ENCODE assay signal across 7 cellular contexts in genomic region chr6:43370003-43370580, GRCh38. TPM values are rescaled to one million over a fixed set of nuclear protein-coding genes. Genes with fewer than 3 reads are reported as not detected.
A peak's percentile ranks its signal among the peaks of the same experiment; 100 is the strongest.
DNase-seq lines count a peak whose midpoint lies in the region; ATAC-seq and TF ChIP-seq lines count a peak whose summit lies in the region.
"Not testable (repeated sequence)": the region's sequence is repeated elsewhere in the genome, so short reads cannot be mapped to it uniquely, and the experiment has no call there.

No MANE protein-coding gene starts in this region.

- H3K27me3 Mint-ChIP-seq in activated T-cell treated with anti-CD3 and anti-CD28 coated beads, Interleukin-2, amount 50 U/mL, for 24 hours, result not testable (repeated sequence)

- H4K20me1 ChIP-seq in Karpas-422 (ENCODE audit: insufficient read depth, low read depth, low read length), result not testable (repeated sequence)

- peak overlapping the region; percentile 95 for H3K9ac ChIP-seq in Karpas-422 (ENCODE audit: low read length)

- H2AFZ ChIP-seq in Karpas-422 (ENCODE audit: low read length), result not testable (repeated sequence)

- WGBS in ectodermal cell, 2 experiments, result 72% methylated on average over 16 of the region's 16 CpGs

- H3K27me3 ChIP-seq in Karpas-422 (ENCODE audit: low read length); ectodermal cell (ENCODE audit: control insufficient read depth, insufficient read depth, low read length, poor library complexity, severe bottlenecking); kidney epithelial cell (ENCODE audit: control insufficient read depth, insufficient read depth, low read length): not testable (repeated sequence)

- H3K9me3 Mint-ChIP-seq in activated T-cell treated with anti-CD3 and anti-CD28 coated beads, Interleukin-2, amount 50 U/mL, for 24 hours, result not testable (repeated sequence)

- H3K36me3 ChIP-seq in Karpas-422 (ENCODE audit: insufficient read depth, low read length); ectodermal cell (ENCODE audit: control insufficient read depth, insufficient read depth, low read length); kidney epithelial cell (ENCODE audit: control insufficient read depth, insufficient read depth, low read length): not testable (repeated sequence)

- not testable (repeated sequence) for H3K9me2 ChIP-seq in Karpas-422 (replicated peaks; ENCODE audit: insufficient read depth, low read length)

- H3K4me3 Mint-ChIP-seq in activated T-cell treated with anti-CD3 and anti-CD28 coated beads, Interleukin-2, amount 50 U/mL, for 24 hours, result peak overlapping the region; percentile 86

- not testable (repeated sequence) for H3K36me3 Mint-ChIP-seq in activated T-cell treated with anti-CD3 and anti-CD28 coated beads, Interleukin-2, amount 50 U/mL, for 24 hours (ENCODE audit: low read depth)

- H3K27ac ChIP-seq in Karpas-422 (ENCODE audit: low read length) (peak overlapping the region; percentile 76), ectodermal cell (ENCODE audit: insufficient read depth, low read depth, low read length, poor library complexity, severe bottlenecking) (peak overlapping the region; percentile 44)

- ATAC-seq in GM18511 (IDR thresholded peaks at IDR 0.05; ENCODE audit: unreplicated experiment) (peak; percentile 8), HG02588 (IDR thresholded peaks at IDR 0.05; ENCODE audit: unreplicated experiment) (peak; percentile 4)

- H3K27ac Mint-ChIP-seq in activated T-cell treated with anti-CD3 and anti-CD28 coated beads, Interleukin-2, amount 50 U/mL, for 24 hours, result peak overlapping the region; percentile 96

- H3K9me3 ChIP-seq in Karpas-422 (ENCODE audit: low read length); ectodermal cell (ENCODE audit: control insufficient read depth, low read length): not testable (repeated sequence)

- peaks cover 36% of the 10 kb centered on the region for H3K4me1 Mint-ChIP-seq in activated T-cell treated with anti-CD3 and anti-CD28 coated beads, Interleukin-2, amount 50 U/mL, for 24 hours (ENCODE audit: low read depth)

- H3K4me3 ChIP-seq in Karpas-422 (ENCODE audit: low read length), result peak overlapping the region; percentile 70
- peak overlapping the region; percentile 79 for H3K4me3 ChIP-seq in ectodermal cell (ENCODE audit: insufficient read depth, low read depth, low read length)
- H3K4me3 ChIP-seq in kidney epithelial cell (ENCODE audit: low read depth, low read length), result peak overlapping the region; percentile 42

- DNase-seq in Karpas-422, result peak; percentile 46
- DNase-seq in activated T-cell treated with anti-CD3 and anti-CD28 coated beads, Interleukin-2, amount 50 U/mL, for 24 hours; kidney epithelial cell (ENCODE audit: low read depth): not testable (repeated sequence)
- DNase-seq in pons (ENCODE audit: low spot score), result peak; percentile 24

- peaks cover 38% of the 10 kb centered on the region for H3K79me2 ChIP-seq in Karpas-422 (ENCODE audit: low read length)

- peak overlapping the region; percentile 82 for H3K4me2 ChIP-seq in Karpas-422 (ENCODE audit: low read depth, low read length, poor library complexity, severe bottlenecking)

- not testable (repeated sequence) for TF ChIP-seq CTCF in kidney epithelial cell (IDR thresholded peaks at IDR 0.05; ENCODE audit: insufficient read depth, low read length, poor library complexity, severe bottlenecking)

- peaks cover 69% of the 10 kb centered on the region for H3K4me1 ChIP-seq in Karpas-422 (ENCODE audit: low read length)
- not testable (repeated sequence) for H3K4me1 ChIP-seq in ectodermal cell (ENCODE audit: control insufficient read depth, insufficient read depth, low read length)

RNA-seq across cellular contexts. Expression of gene ZNF318, which starts 0.6 kb away (rescaled TPM):
- 54.5 and 61.8 TPM in 2 replicates for total RNA-seq in Karpas-422 (2014; rRNA removed; shearing (Covaris generic); ENCODE audit: low replicate concordance)
- 22.9 TPM for polyA plus RNA-seq in ectodermal cell (2013, experiment 1 of 4)
- 21.5 TPM for polyA plus RNA-seq in ectodermal cell (2013, experiment 2 of 4)
- 18.8 TPM for polyA plus RNA-seq in ectodermal cell (2013, experiment 3 of 4)
- 18.8 TPM for polyA plus RNA-seq in ectodermal cell (2013, experiment 4 of 4)
- total RNA-seq in kidney epithelial cell, result 11.2 and 12.3 TPM in 2 replicates

RNA-seq across cellular contexts. Expression of gene ABCC10, which starts 57.2 kb away (rescaled TPM):
- 33.5 and 44.4 TPM in 2 replicates for total RNA-seq in Karpas-422 (2014; rRNA removed; shearing (Covaris generic); ENCODE audit: low replicate concordance)
- polyA plus RNA-seq in ectodermal cell (2013, experiment 1 of 4), result 33.5 TPM
- polyA plus RNA-seq in ectodermal cell (2013, experiment 2 of 4), result 36.4 TPM
- polyA plus RNA-seq in ectodermal cell (2013, experiment 3 of 4), result 21.4 TPM
- polyA plus RNA-seq in ectodermal cell (2013, experiment 4 of 4), result 22.4 TPM
- 24.9 and 26.9 TPM in 2 replicates for total RNA-seq in kidney epithelial cell
